Comparison of ENCODE assay signal across 1 cellular context in the genomic region with DNA sequence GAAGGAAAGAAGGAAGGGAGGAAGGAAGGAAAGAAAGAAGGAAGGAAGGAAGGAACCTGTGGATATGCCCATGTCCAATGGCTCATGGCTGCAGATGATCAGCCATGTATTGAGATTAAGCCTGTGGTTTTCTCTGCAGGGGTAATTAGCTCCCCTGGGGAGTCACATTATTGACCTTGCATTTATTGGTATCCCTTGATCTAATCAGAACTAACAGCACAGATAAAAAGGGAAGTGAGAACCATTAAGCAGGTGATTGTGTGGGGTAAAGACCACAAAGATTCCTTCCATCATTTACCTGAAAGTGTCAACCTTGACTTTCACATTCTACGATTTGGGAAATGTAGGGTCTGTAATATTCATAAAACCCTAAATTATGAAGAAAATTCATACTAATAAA.
TF ChIP-seq lines count a peak whose summit lies in the region.

No MANE protein-coding gene starts in this region.

TF ChIP-seq in GM12878, 131 proteins besides CTCF, POLR2A, EP300 and RAD21 (continued from another document and continues in another):
- TF ChIP-seq RBBP5 (conservative IDR thresholded peaks at IDR 0.05) (no peak), HDAC2 (IDR thresholded peaks at IDR 0.05) (no peak), BACH1 (IDR thresholded peaks at IDR 0.05; ENCODE audit: borderline replicate concordance) (peak; percentile 95), FOXM1 (IDR thresholded peaks at IDR 0.05; ENCODE audit: low read depth, low read length) (no peak), ASH2L (IDR thresholded peaks at IDR 0.05; ENCODE audit: borderline replicate concordance, low read depth) (no peak), NR2C1 (IDR thresholded peaks at IDR 0.05) (peak; percentile 62; the same call in 1 of the 2 replicates), POU2F2 (IDR thresholded peaks at IDR 0.05; ENCODE audit: borderline replicate concordance, low read depth, low read length) (no peak), KDM1A (IDR thresholded peaks at IDR 0.05; ENCODE audit: borderline replicate concordance) (no peak), KAT2A (conservative IDR thresholded peaks at IDR 0.05; ENCODE audit: control insufficient read depth, low read depth, low read length) (no peak), YBX1 (IDR thresholded peaks at IDR 0.05) (0 out of 2 replicates have a peak, but pooled peaks have one; percentile 46), ZNF217 (IDR thresholded peaks at IDR 0.05) (peak; percentile 79; the same call in 1 of the 2 replicates), MYB (IDR thresholded peaks at IDR 0.05; ENCODE audit: borderline replicate concordance, low read depth, low read length) (no peak), ZNF274 (IDR thresholded peaks at IDR 0.05; ENCODE audit: insufficient read depth, insufficient read length) (no peak), ZNF622 (IDR thresholded peaks at IDR 0.05) (no peak), SIX5 (IDR thresholded peaks at IDR 0.05; ENCODE audit: low read depth, low read length, severe bottlenecking) (no peak), NR2F1 (conservative IDR thresholded peaks at IDR 0.05) (peak; percentile 100), GATAD2B (conservative IDR thresholded peaks at IDR 0.05; ENCODE audit: low read depth) (peak; percentile 89), CBX5 (IDR thresholded peaks at IDR 0.05; ENCODE audit: low read depth) (no peak), SPI1 (IDR thresholded peaks at IDR 0.05; ENCODE audit: borderline replicate concordance, insufficient read depth, low read depth, low read length) (peak; percentile 93), BCL11A (IDR thresholded peaks at IDR 0.05; ENCODE audit: low read depth, low read length) (peak; percentile 98), SREBF1 (IDR thresholded peaks at IDR 0.05; ENCODE audit: low read length) (no peak), IKZF2 (IDR thresholded peaks at IDR 0.05) (peak; percentile 92 to 96), POLR2AphosphoS5 (IDR thresholded peaks at IDR 0.05; ENCODE audit: low read length) (no peak), CHD4 (IDR thresholded peaks at IDR 0.05) (no peak), SUZ12 (IDR thresholded peaks at IDR 0.05; ENCODE audit: unreplicated experiment) (no peak), TBL1XR1 (IDR thresholded peaks at IDR 0.05; ENCODE audit: low read depth, low read length) (no peak), RAD51 (IDR thresholded peaks at IDR 0.05) (no peak; the same call in 1 of the 2 replicates), IKZF1 (conservative IDR thresholded peaks at IDR 0.05) (peak; percentile 97), MEF2B (IDR thresholded peaks at IDR 0.05; ENCODE audit: partially characterized antibody, poor library complexity, severe bottlenecking) (peak; percentile 98), YY1 (IDR thresholded peaks at IDR 0.05; ENCODE audit: low read depth, low read length) (no peak), CBFB (IDR thresholded peaks at IDR 0.05; ENCODE audit: low read depth) (no peak), NBN (IDR thresholded peaks at IDR 0.05) (peak; percentile 82), SP1 (IDR thresholded peaks at IDR 0.05; ENCODE audit: low read depth, low read length) (no peak), ATF7 (IDR thresholded peaks at IDR 0.05; ENCODE audit: low read depth) (peak; percentile 74)
- TF ChIP-seq, protein P1, sequence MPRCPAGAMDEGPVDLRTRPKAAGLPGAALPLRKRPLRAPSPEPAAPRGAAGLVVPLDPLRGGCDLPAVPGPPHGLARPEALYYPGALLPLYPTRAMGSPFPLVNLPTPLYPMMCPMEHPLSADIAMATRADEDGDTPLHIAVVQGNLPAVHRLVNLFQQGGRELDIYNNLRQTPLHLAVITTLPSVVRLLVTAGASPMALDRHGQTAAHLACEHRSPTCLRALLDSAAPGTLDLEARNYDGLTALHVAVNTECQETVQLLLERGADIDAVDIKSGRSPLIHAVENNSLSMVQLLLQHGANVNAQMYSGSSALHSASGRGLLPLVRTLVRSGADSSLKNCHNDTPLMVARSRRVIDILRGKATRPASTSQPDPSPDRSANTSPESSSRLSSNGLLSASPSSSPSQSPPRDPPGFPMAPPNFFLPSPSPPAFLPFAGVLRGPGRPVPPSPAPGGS (IDR thresholded peaks at IDR 0.05; ENCODE audit: borderline replicate concordance, insufficient read depth, low read depth, low read length, poor library complexity, severe bottlenecking) = no peak
- TF ChIP-seq, protein P2, sequence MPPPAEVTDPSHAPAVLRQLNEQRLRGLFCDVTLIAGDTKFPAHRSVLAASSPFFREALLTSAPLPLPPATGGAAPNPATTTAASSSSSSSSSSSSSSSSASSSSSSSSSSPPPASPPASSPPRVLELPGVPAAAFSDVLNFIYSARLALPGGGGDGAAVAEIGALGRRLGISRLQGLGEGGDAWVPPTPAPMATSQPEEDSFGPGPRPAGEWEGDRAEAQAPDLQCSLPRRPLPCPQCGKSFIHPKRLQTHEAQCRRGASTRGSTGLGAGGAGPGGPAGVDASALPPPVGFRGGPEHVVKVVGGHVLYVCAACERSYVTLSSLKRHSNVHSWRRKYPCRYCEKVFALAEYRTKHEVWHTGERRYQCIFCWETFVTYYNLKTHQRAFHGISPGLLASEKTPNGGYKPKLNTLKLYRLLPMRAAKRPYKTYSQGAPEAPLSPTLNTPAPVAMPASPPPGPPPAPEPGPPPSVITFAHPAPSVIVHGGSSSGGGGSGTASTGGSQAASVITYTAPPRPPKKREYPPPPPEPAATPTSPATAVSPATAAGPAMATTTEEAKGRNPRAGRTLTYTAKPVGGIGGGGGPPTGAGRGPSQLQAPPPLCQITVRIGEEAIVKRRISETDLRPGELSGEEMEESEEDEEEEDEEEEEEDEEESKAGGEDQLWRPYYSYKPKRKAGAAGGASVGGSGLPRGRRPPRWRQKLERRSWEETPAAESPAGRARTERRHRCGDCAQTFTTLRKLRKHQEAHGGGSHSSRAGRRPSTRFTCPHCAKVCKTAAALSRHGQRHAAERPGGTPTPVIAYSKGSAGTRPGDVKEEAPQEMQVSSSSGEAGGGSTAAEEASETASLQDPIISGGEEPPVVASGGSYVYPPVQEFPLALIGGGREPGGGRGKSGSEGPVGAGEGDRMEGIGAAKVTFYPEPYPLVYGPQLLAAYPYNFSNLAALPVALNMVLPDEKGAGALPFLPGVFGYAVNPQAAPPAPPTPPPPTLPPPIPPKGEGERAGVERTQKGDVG (CRISPR knock-in tag; IDR thresholded peaks at IDR 0.05) = no peak
- TF ChIP-seq, protein P3, sequence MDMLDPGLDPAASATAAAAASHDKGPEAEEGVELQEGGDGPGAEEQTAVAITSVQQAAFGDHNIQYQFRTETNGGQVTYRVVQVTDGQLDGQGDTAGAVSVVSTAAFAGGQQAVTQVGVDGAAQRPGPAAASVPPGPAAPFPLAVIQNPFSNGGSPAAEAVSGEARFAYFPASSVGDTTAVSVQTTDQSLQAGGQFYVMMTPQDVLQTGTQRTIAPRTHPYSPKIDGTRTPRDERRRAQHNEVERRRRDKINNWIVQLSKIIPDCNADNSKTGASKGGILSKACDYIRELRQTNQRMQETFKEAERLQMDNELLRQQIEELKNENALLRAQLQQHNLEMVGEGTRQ (IDR thresholded peaks at IDR 0.05; ENCODE audit: borderline replicate concordance, low read depth, low read length) = no peak
- TF ChIP-seq, protein P4, sequence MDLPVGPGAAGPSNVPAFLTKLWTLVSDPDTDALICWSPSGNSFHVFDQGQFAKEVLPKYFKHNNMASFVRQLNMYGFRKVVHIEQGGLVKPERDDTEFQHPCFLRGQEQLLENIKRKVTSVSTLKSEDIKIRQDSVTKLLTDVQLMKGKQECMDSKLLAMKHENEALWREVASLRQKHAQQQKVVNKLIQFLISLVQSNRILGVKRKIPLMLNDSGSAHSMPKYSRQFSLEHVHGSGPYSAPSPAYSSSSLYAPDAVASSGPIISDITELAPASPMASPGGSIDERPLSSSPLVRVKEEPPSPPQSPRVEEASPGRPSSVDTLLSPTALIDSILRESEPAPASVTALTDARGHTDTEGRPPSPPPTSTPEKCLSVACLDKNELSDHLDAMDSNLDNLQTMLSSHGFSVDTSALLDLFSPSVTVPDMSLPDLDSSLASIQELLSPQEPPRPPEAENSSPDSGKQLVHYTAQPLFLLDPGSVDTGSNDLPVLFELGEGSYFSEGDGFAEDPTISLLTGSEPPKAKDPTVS (IDR thresholded peaks at IDR 0.05; ENCODE audit: low read depth, low read length) = no peak
- TF ChIP-seq, protein P5, sequence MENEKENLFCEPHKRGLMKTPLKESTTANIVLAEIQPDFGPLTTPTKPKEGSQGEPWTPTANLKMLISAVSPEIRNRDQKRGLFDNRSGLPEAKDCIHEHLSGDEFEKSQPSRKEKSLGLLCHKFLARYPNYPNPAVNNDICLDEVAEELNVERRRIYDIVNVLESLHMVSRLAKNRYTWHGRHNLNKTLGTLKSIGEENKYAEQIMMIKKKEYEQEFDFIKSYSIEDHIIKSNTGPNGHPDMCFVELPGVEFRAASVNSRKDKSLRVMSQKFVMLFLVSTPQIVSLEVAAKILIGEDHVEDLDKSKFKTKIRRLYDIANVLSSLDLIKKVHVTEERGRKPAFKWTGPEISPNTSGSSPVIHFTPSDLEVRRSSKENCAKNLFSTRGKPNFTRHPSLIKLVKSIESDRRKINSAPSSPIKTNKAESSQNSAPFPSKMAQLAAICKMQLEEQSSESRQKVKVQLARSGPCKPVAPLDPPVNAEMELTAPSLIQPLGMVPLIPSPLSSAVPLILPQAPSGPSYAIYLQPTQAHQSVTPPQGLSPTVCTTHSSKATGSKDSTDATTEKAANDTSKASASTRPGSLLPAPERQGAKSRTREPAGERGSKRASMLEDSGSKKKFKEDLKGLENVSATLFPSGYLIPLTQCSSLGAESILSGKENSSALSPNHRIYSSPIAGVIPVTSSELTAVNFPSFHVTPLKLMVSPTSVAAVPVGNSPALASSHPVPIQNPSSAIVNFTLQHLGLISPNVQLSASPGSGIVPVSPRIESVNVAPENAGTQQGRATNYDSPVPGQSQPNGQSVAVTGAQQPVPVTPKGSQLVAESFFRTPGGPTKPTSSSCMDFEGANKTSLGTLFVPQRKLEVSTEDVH (IDR thresholded peaks at IDR 0.05; ENCODE audit: low read depth, partially characterized antibody) = no peak
- TF ChIP-seq, protein P6, sequence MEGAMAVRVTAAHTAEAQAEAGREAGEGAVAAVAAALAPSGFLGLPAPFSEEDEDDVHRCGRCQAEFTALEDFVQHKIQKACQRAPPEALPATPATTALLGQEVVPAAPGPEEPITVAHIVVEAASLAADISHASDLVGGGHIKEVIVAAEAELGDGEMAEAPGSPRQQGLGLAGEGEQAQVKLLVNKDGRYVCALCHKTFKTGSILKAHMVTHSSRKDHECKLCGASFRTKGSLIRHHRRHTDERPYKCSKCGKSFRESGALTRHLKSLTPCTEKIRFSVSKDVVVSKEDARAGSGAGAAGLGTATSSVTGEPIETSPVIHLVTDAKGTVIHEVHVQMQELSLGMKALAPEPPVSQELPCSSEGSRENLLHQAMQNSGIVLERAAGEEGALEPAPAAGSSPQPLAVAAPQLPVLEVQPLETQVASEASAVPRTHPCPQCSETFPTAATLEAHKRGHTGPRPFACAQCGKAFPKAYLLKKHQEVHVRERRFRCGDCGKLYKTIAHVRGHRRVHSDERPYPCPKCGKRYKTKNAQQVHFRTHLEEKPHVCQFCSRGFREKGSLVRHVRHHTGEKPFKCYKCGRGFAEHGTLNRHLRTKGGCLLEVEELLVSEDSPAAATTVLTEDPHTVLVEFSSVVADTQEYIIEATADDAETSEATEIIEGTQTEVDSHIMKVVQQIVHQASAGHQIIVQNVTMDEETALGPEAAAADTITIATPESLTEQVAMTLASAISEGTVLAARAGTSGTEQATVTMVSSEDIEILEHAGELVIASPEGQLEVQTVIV (IDR thresholded peaks at IDR 0.05; ENCODE audit: borderline replicate concordance, partially characterized antibody) = no peak
- TF ChIP-seq, protein P7, sequence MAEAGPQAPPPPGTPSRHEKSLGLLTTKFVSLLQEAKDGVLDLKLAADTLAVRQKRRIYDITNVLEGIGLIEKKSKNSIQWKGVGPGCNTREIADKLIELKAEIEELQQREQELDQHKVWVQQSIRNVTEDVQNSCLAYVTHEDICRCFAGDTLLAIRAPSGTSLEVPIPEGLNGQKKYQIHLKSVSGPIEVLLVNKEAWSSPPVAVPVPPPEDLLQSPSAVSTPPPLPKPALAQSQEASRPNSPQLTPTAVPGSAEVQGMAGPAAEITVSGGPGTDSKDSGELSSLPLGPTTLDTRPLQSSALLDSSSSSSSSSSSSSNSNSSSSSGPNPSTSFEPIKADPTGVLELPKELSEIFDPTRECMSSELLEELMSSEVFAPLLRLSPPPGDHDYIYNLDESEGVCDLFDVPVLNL (IDR thresholded peaks at IDR 0.05; ENCODE audit: low read depth, low read length) = no peak
- TF ChIP-seq, protein P8, sequence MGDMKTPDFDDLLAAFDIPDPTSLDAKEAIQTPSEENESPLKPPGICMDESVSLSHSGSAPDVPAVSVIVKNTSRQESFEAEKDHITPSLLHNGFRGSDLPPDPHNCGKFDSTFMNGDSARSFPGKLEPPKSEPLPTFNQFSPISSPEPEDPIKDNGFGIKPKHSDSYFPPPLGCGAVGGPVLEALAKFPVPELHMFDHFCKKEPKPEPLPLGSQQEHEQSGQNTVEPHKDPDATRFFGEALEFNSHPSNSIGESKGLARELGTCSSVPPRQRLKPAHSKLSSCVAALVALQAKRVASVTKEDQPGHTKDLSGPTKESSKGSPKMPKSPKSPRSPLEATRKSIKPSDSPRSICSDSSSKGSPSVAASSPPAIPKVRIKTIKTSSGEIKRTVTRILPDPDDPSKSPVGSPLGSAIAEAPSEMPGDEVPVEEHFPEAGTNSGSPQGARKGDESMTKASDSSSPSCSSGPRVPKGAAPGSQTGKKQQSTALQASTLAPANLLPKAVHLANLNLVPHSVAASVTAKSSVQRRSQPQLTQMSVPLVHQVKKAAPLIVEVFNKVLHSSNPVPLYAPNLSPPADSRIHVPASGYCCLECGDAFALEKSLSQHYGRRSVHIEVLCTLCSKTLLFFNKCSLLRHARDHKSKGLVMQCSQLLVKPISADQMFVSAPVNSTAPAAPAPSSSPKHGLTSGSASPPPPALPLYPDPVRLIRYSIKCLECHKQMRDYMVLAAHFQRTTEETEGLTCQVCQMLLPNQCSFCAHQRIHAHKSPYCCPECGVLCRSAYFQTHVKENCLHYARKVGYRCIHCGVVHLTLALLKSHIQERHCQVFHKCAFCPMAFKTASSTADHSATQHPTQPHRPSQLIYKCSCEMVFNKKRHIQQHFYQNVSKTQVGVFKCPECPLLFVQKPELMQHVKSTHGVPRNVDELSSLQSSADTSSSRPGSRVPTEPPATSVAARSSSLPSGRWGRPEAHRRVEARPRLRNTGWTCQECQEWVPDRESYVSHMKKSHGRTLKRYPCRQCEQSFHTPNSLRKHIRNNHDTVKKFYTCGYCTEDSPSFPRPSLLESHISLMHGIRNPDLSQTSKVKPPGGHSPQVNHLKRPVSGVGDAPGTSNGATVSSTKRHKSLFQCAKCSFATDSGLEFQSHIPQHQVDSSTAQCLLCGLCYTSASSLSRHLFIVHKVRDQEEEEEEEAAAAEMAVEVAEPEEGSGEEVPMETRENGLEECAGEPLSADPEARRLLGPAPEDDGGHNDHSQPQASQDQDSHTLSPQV (IDR thresholded peaks at IDR 0.05) = no peak
- TF ChIP-seq, protein P9, sequence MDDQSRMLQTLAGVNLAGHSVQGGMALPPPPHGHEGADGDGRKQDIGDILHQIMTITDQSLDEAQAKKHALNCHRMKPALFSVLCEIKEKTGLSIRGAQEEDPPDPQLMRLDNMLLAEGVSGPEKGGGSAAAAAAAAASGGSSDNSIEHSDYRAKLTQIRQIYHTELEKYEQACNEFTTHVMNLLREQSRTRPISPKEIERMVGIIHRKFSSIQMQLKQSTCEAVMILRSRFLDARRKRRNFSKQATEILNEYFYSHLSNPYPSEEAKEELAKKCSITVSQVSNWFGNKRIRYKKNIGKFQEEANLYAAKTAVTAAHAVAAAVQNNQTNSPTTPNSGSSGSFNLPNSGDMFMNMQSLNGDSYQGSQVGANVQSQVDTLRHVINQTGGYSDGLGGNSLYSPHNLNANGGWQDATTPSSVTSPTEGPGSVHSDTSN (IDR thresholded peaks at IDR 0.05; ENCODE audit: insufficient replicate concordance, low read depth, low read length) = no peak
